ENCODE assay signal across 9 cellular contexts in the genomic region with DNA sequence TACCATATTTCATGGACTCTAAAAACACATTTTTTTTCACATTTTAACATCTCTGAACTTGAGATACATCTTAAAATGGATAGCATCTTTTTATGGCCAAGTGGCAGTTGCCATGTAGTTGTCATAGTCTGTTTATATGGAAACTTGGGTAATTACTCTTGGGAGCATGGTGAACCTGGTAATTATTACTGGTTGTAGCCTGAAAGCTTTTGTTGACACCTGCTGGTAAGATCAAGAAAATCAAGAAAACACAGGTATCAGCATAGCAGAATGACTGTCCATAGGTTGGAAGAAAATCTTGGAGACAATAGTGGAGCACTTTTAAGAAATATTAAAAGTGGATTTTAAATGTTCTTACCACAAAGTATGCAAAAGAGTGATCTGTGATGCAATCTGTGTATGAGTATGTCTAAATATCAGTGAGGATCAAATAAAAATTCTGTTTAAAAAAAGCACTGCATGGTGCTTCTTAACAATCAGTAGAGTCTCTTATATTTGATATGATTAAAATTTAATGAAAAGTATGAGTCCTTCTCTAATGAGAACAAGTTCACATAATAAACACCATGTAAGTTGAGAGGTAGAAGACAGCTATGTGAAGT. TPM values are rescaled to one million over a fixed set of nuclear protein-coding genes. Genes with fewer than 3 reads are reported as not detected.
A peak's percentile ranks its signal among the peaks of the same experiment; 100 is the strongest.
DNase-seq lines count a peak whose midpoint lies in the region; ATAC-seq, FAIRE-seq and TF ChIP-seq lines count a peak whose summit lies in the region.
"Had no signal": no experiment of that assay in that cellular context is flagged by ENCODE, and none has a peak within 500 bp of the region (broad histone marks: within the 10 kb centered on the region; RNA-seq: fewer than 3 reads in every experiment).

No MANE protein-coding gene starts in this region.

- H2BK5ac ChIP-seq in H1 (ENCODE audit: low read depth, low read length): no peak overlapping the region

- POLR2A ChIA-PET in H1 (lab: Charles Lee; ENCODE audit: partially characterized antibody): no interaction called here

- H3K36me3 ChIP-seq in H1 (ENCODE audit: control insufficient read depth in 2 of 4, insufficient read depth in 4 of 4, low read length in 3 of 4) (peaks cover 0 to 8% (median 0%) of the 10 kb centered on the region in 4 experiments; a peak in 2 of 8 replicates), smooth muscle cell (ENCODE audit: low read depth) (peaks cover 5% of the 10 kb centered on the region), gastrocnemius medialis (no peaks in the 10 kb centered on the region)

- no peak overlapping the region for H3K18ac ChIP-seq in H1 (ENCODE audit: extremely low read depth, low read length)

- H2BK15ac ChIP-seq in H1 (ENCODE audit: low read length): no peak overlapping the region

- H3K23ac ChIP-seq in H1 (ENCODE audit: insufficient read length): no peak overlapping the region

- no peak overlapping the region for H3K14ac ChIP-seq in H1 (ENCODE audit: insufficient read length)

- no peak overlapping the region for H3K27ac ChIP-seq in H1 (ENCODE audit: low read depth, low read length)
- H3K27ac ChIP-seq in smooth muscle cell (ENCODE audit: low read depth): no peak overlapping the region
- H3K27ac ChIP-seq in gastrocnemius medialis: no peak overlapping the region

- no peaks in the 10 kb centered on the region for H3K4me1 Mint-ChIP-seq in T-helper 2 cell treated with Interferon-gamma antibody and Interleukin-4, amounts not matched to agents 5 μg/mL and 100 μg/mL, for 36 hours (ENCODE audit: low read depth)
- H3K4me1 Mint-ChIP-seq: activated naive CD8-positive, alpha-beta T cell treated with anti-CD3 and anti-CD28 coated beads, Interleukin-2, amount 10 ng/mL, durations not matched to agents 7 days and 5 days had no signal

- peak; percentile 75 for ATAC-seq in GM21390 (IDR thresholded peaks at IDR 0.05; ENCODE audit: unreplicated experiment)
- ATAC-seq in gastrocnemius medialis: no peak
- no peak for ATAC-seq in GM19455 (IDR thresholded peaks at IDR 0.05; ENCODE audit: unreplicated experiment)

- no peaks in the 10 kb centered on the region for H3F3A ChIP-seq in smooth muscle cell (ENCODE audit: low read depth)

- CTCF ChIA-PET in H1 (lab: Charles Lee; ENCODE audit: partially characterized antibody): interaction anchor here (0.5 to 5.9 kb wide), 12 partner anchors 12 to 1687 kb away, joined by 3 to 36 read pairs (median 4); no protein-coding TSS in a partner anchor

- no peak overlapping the region for H3K4ac ChIP-seq in H1 (replicated peaks; ENCODE audit: insufficient read length, low read depth, low read length)

- H3K4me2 ChIP-seq in H1 (ENCODE audit: insufficient read depth in 1 of 2, low read depth in 2 of 2, low read length in 2 of 2): no peak overlapping the region
- no peak overlapping the region for H3K4me2 ChIP-seq in smooth muscle cell

- no peaks in the 10 kb centered on the region for H3K27me3 ChIP-seq in H1 (replicated peaks in 1 of 4; ENCODE audit: control insufficient read depth in 3 of 4, extremely low read depth in 1 of 4, insufficient read depth in 3 of 4, low read length in 3 of 4)
- H3K27me3 ChIP-seq in smooth muscle cell (ENCODE audit: low read depth): no peaks in the 10 kb centered on the region
- no peaks in the 10 kb centered on the region for H3K27me3 ChIP-seq in gastrocnemius medialis

- H2BK12ac ChIP-seq in H1 (ENCODE audit: low read depth, low read length): no peak overlapping the region

- H3K27ac Mint-ChIP-seq in T-helper 2 cell treated with Interferon-gamma antibody and Interleukin-4, amounts not matched to agents 5 μg/mL and 100 μg/mL, for 36 hours: no peak overlapping the region
- H3K27ac Mint-ChIP-seq: activated naive CD8-positive, alpha-beta T cell treated with anti-CD3 and anti-CD28 coated beads, Interleukin-2, amount 10 ng/mL, durations not matched to agents 7 days and 5 days had no signal

- H3K36me3 Mint-ChIP-seq in T-helper 2 cell treated with Interferon-gamma antibody and Interleukin-4, amounts not matched to agents 5 μg/mL and 100 μg/mL, for 36 hours (ENCODE audit: low read depth): no peaks in the 10 kb centered on the region
- H3K36me3 Mint-ChIP-seq: activated naive CD8-positive, alpha-beta T cell treated with anti-CD3 and anti-CD28 coated beads, Interleukin-2, amount 10 ng/mL, durations not matched to agents 7 days and 5 days had no signal

- peak; percentile 71 to 76 for TF ChIP-seq RAD21 in H1 (IDR thresholded peaks at IDR 0.05 in 1 of 2, conservative IDR thresholded peaks at IDR 0.05 in 1 of 2; ENCODE audit: low read depth in 2 of 2, low read length in 2 of 2)

- H2AFZ ChIP-seq in H1 (ENCODE audit: low read length) (no peak overlapping the region), smooth muscle cell (ENCODE audit: low read depth) (no peak overlapping the region)

- no peaks in the 10 kb centered on the region for H3K4me1 ChIP-seq in H1 (replicated peaks in 1 of 4; ENCODE audit: control insufficient read depth in 3 of 4, insufficient read depth in 4 of 4, low read length in 3 of 4)
- H3K4me1 ChIP-seq in smooth muscle cell (ENCODE audit: low read depth): no peaks in the 10 kb centered on the region
- H3K4me1 ChIP-seq in gastrocnemius medialis: no peaks in the 10 kb centered on the region

- FAIRE-seq in H1 (lab: Jason Lieb, UNC): no peak

- H3K79me2 ChIP-seq in H1 (ENCODE audit: control insufficient read depth in 1 of 2, insufficient read depth in 2 of 2, low read length in 2 of 2) (no peaks in the 10 kb centered on the region), smooth muscle cell (ENCODE audit: low read depth) (no peaks in the 10 kb centered on the region)

- TF ChIP-seq CTCF in H1 (IDR thresholded peaks at IDR 0.05; ENCODE audit: control extremely low read depth in 1 of 3, insufficient read depth in 1 of 3, low read depth in 1 of 3, low read length in 3 of 3): peak in 2 of 3 experiments; percentile 43 to 48; a peak in 2 of 4 replicates
- TF ChIP-seq CTCF in smooth muscle cell (IDR thresholded peaks at IDR 0.05; ENCODE audit: borderline replicate concordance, insufficient read depth, poor library complexity, severe bottlenecking): peak; percentile 12
- TF ChIP-seq CTCF in gastrocnemius medialis (IDR thresholded peaks at IDR 0.05 in 4 of 5, conservative IDR thresholded peaks at IDR 0.05 in 1 of 5): peak in 1 of 5 experiments; percentile 24

- TF ChIP-seq POLR2A in H1 (IDR thresholded peaks at IDR 0.05; ENCODE audit: control extremely low read depth in 1 of 2, low read depth in 2 of 2, low read length in 2 of 2) (no peak), gastrocnemius medialis (IDR thresholded peaks at IDR 0.05) (no peak)

- peak; percentile 5 for DNase-seq in AG08395 (ENCODE audit: low spot score)
- peak; percentile 3 for DNase-seq in NCI-H2227 treated with DMSO at 0.1 percent for 48 hours (lab: John Stamatoyannopoulos, UW)
- DNase-seq in H1 (ENCODE audit: low read depth in 1 of 2, low spot score in 2 of 2): no peak
- DNase-seq in smooth muscle cell (lab: John Stamatoyannopoulos, UW; ENCODE audit: unreplicated experiment): no peak
- no peak for DNase-seq in T-helper 2 cell treated with Interferon-gamma antibody and Interleukin-4, amounts not matched to agents 5 μg/mL and 100 μg/mL, for 36 hours (ENCODE audit: low spot score)
- no peak for DNase-seq in gastrocnemius medialis
- DNase-seq: activated naive CD8-positive, alpha-beta T cell treated with anti-CD3 and anti-CD28 coated beads, Interleukin-2, amount 10 ng/mL, durations not matched to agents 7 days and 5 days had no signal

- no peaks in the 10 kb centered on the region for H3K9me3 ChIP-seq in H1 (ENCODE audit: insufficient read depth in 2 of 2, low read depth in 1 of 2, low read length in 1 of 2)
- H3K9me3 ChIP-seq in smooth muscle cell (replicated peaks; ENCODE audit: low read depth): no peaks in the 10 kb centered on the region
- H3K9me3 ChIP-seq in gastrocnemius medialis: no peaks in the 10 kb centered on the region

- TF ChIP-seq EP300 in H1 (IDR thresholded peaks at IDR 0.05; ENCODE audit: borderline replicate concordance in 1 of 2, low read depth in 2 of 2, low read length in 2 of 2): no peak

- H2AK5ac ChIP-seq in H1 (ENCODE audit: low read depth, low read length): no peak overlapping the region

- H2BK20ac ChIP-seq in H1 (ENCODE audit: low read length): no peak overlapping the region

- H4K5ac ChIP-seq in H1 (ENCODE audit: insufficient read length, low read depth, low read length): no peak overlapping the region

- no peak overlapping the region for H3K4me3 ChIP-seq in H1 (ENCODE audit: extremely low read depth in 1 of 4, insufficient read depth in 2 of 4, low read depth in 3 of 4, low read length in 4 of 4)
- no peak overlapping the region for H3K4me3 ChIP-seq in smooth muscle cell
- no peak overlapping the region for H3K4me3 ChIP-seq in gastrocnemius medialis

- H3K56ac ChIP-seq in H1 (replicated peaks; ENCODE audit: insufficient read length, low read depth, low read length): no peak overlapping the region

- no peaks in the 10 kb centered on the region for H3K79me1 ChIP-seq in H1 (ENCODE audit: low read depth, low read length)

- H3K9me3 Mint-ChIP-seq in T-helper 2 cell treated with Interferon-gamma antibody and Interleukin-4, amounts not matched to agents 5 μg/mL and 100 μg/mL, for 36 hours: no peaks in the 10 kb centered on the region
- H3K9me3 Mint-ChIP-seq: activated naive CD8-positive, alpha-beta T cell treated with anti-CD3 and anti-CD28 coated beads, Interleukin-2, amount 10 ng/mL, durations not matched to agents 7 days and 5 days had no signal

- H3K23me2 ChIP-seq in H1 (ENCODE audit: low read depth, low read length): no peaks in the 10 kb centered on the region; the same call in 1 of the 2 replicates

- no peak overlapping the region for H3K4me3 Mint-ChIP-seq in T-helper 2 cell treated with Interferon-gamma antibody and Interleukin-4, amounts not matched to agents 5 μg/mL and 100 μg/mL, for 36 hours
- H3K4me3 Mint-ChIP-seq: activated naive CD8-positive, alpha-beta T cell treated with anti-CD3 and anti-CD28 coated beads, Interleukin-2, amount 10 ng/mL, durations not matched to agents 7 days and 5 days had no signal

- H4K20me1 ChIP-seq in H1 (replicated peaks in 1 of 2; ENCODE audit: control insufficient read depth in 1 of 2, insufficient read depth in 2 of 2, low read length in 2 of 2) (peaks cover 0 to 2% of the 10 kb centered on the region in 2 experiments), smooth muscle cell (ENCODE audit: low read depth) (no peaks in the 10 kb centered on the region)

- no peak overlapping the region for H4K91ac ChIP-seq in H1 (replicated peaks; ENCODE audit: insufficient read length, low read length)

- H3K27me3 Mint-ChIP-seq in T-helper 2 cell treated with Interferon-gamma antibody and Interleukin-4, amounts not matched to agents 5 μg/mL and 100 μg/mL, for 36 hours (ENCODE audit: low read depth): no peaks in the 10 kb centered on the region
- H3K27me3 Mint-ChIP-seq: activated naive CD8-positive, alpha-beta T cell treated with anti-CD3 and anti-CD28 coated beads, Interleukin-2, amount 10 ng/mL, durations not matched to agents 7 days and 5 days had no signal

- no peak overlapping the region for H2BK120ac ChIP-seq in H1 (replicated peaks; ENCODE audit: low read depth, low read length)

- in situ Hi-C loops in gastrocnemius medialis (cut with MboI; ENCODE audit: low sequenced_read_pairs in 4 of 4): loop anchor here in 1 of 4 donors (25.0 kb wide), 1 partner anchor 206 kb away; no protein-coding TSS in a partner anchor

- intact Hi-C loops in gastrocnemius medialis (cut with DNase I; ENCODE audit: low total_unique reads): loop anchor here (5.0 kb wide), 1 partner anchor 201 kb away; no protein-coding TSS in a partner anchor

- H3K9ac ChIP-seq in H1 (replicated peaks in 1 of 4; ENCODE audit: extremely low read depth in 1 of 4, low read depth in 3 of 4, low read length in 3 of 4): no peak overlapping the region
- no peak overlapping the region for H3K9ac ChIP-seq in smooth muscle cell (ENCODE audit: low read depth)

- no peak overlapping the region for H4K8ac ChIP-seq in H1 (ENCODE audit: extremely low read depth, insufficient read depth, low read length)

RNA-seq across cellular contexts. Expression of a gene that starts 44.2 kb away (rescaled TPM):
- total RNA-seq in H1 (2021; fragmentation: NEBNext Ultra II Directional; extraction: Animal tissue kit (Norgen Biotek cat#: 25700)): 13.1 and 13.5 TPM in 2 replicates
- polyA plus RNA-seq in H1 (2011; rRNA removed): 9.7 and 13.1 TPM in 2 replicates
- polyA plus RNA-seq in H1 (2011; cell fraction: cytosol; rRNA removed): 15.0 TPM
- 12.2 TPM for polyA plus RNA-seq in H1 (2011; cell fraction: nucleus; rRNA removed)
- 9.7 to 13.3 TPM (median 11.6 TPM) in 4 replicates for polyA plus RNA-seq in H1 (2012, experiment 1 of 2)
- polyA plus RNA-seq in H1 (2012, experiment 2 of 2): 4.2 TPM
- polyA plus RNA-seq in H1 (2013, experiment 1 of 2): 8.7 TPM
- polyA plus RNA-seq in H1 (2013, experiment 2 of 2): 8.5 TPM
- polyA minus RNA-seq in H1 (2011; rRNA and poly(A)+ RNA removed): 11.2 and 16.9 TPM in 2 replicates
- 11.8 TPM for polyA minus RNA-seq in H1 (2011; cell fraction: cytosol; rRNA and poly(A)+ RNA removed)
- 11.6 TPM for polyA minus RNA-seq in H1 (2011; cell fraction: nucleus; rRNA and poly(A)+ RNA removed)
- 35.9 and 58.9 TPM in 2 replicates for total RNA-seq in smooth muscle cell
- polyA plus RNA-seq in smooth muscle cell: 14.5 and 20.0 TPM in 2 replicates
- total RNA-seq in gastrocnemius medialis: 1 to 10 TPM; 1.6 to 5.9 (median 2.6) TPM

Comparison
In these comparisons a context has a peak if more than half of its experiments do, and no peak if none do; other contexts are left out.
1. DNase-seq: peak in AG08395 (single experiment) and NCI-H2227 treated with DMSO at 0.1 percent for 48 hours (single experiment); none in H1 (0 of 2), smooth muscle cell (single experiment), T-helper 2 cell treated with Interferon-gamma antibody and Interleukin-4, amounts not matched to agents 5 μg/mL and 100 μg/mL, for 36 hours (single experiment) and gastrocnemius medialis (0 of 2).